32 cellular contexts compared by ENCODE assay signal in the genomic region with DNA sequence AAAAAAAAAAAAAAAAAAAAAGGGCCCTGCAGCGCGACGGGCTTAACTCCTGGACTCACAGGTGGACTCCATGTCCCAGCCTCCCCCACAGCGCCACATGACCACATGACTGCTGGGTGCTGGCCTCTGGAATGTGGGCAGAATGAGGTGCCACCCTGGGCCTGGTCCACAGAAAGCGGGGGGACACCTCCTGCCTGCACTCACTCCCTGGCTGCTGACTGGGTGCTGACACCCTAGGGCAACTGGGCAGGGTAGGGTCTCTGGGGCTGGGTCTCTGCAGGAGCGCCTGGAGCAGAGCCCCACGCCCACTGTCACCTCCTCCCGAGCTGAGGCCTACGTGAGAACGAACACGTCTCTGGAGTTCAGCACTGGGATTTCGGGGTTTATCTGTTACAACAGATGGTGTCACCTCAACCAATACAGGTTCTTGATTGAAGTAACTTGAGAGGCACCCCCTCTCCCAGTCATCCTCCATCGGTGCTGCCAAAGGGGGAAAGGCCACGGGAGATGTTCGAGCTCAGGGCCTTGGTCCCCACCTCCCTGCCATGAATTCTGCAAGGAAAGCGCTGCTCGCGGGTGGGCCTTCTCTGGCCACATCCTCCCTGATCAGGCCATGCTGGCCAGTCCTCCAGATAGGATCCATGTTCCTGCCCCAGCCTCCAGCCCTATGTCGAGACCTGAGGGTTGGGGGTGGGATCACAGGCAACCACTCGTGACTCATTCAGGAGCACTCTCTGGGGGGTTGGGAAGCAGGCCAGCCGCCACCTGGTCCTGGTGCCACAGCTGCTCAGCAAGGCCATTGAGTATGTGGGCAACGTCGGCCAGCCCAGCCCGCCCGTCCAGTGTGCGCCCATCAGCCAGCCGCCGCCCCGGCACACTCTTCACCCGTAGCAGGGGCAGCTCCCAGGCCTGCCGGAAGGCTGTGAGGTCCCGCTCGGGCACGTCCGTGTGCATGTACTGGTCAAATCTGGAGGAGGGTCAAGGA. TPM values are rescaled to one million over a fixed set of nuclear protein-coding genes. Genes with fewer than 3 reads are reported as not detected.
DNase-seq lines count a peak whose midpoint lies in the region; ATAC-seq and TF ChIP-seq lines count a peak whose summit lies in the region.
"Had no signal": no experiment of that assay in that cellular context is flagged by ENCODE, and none has a peak within 500 bp of the region (broad histone marks: within the 10 kb centered on the region; RNA-seq: fewer than 3 reads in every experiment).

No MANE protein-coding gene starts in this region.

- H3K4ac ChIP-seq in IMR-90 (ENCODE audit: low read depth, low read length), result no peak overlapping the region
- H3K4ac ChIP-seq in neuronal stem cell (ENCODE audit: low read length), result no peak overlapping the region

- H4K8ac ChIP-seq in IMR-90 (ENCODE audit: low read depth in 2 of 2, low read length in 2 of 2), result no peak overlapping the region
- no peak overlapping the region for H4K8ac ChIP-seq in neuronal stem cell (ENCODE audit: low read depth, low read length)

- peaks cover 8% of the 10 kb centered on the region for H3K9me3 ChIP-seq in IMR-90 (ENCODE audit: control insufficient read depth, insufficient read depth, low read length)
- H3K9me3 ChIP-seq in neuronal stem cell (replicated peaks in 1 of 2; ENCODE audit: control insufficient read depth in 2 of 2, insufficient read depth in 1 of 2, low read depth in 1 of 2, low read length in 2 of 2), result peaks cover 4% of the 10 kb centered on the region in 2 donors
- H3K9me3 ChIP-seq: HAP-1, MG63 had no signal

- peaks cover 18% of the 10 kb centered on the region for H3K4me1 Mint-ChIP-seq in chondrocyte (ENCODE audit: low read depth)

- dilution Hi-C loops in IMR-90 (cut with HindIII; ENCODE audit: low sequenced_read_pairs, unreplicated experiment), result no loop called here

- POLR2A ChIA-PET in IMR-90 (lab: Charles Lee; ENCODE audit: unreplicated experiment), result no interaction called here

- no peak overlapping the region for H3K4me2 ChIP-seq in IMR-90 (ENCODE audit: low read depth, low read length)
- H3K4me2 ChIP-seq in neuronal stem cell (ENCODE audit: insufficient read depth, low read length, poor library complexity, severe bottlenecking), result no peak overlapping the region

- no peak overlapping the region for H2BK120ac ChIP-seq in IMR-90 (ENCODE audit: low read depth, low read length)
- H2BK120ac ChIP-seq in neuronal stem cell (ENCODE audit: low read depth, low read length), result peak overlapping the region; percentile 22

- no peak overlapping the region for H3K56ac ChIP-seq in IMR-90 (ENCODE audit: extremely low read depth, insufficient read depth, low read length)

- H3K36me3 Mint-ChIP-seq in chondrocyte (ENCODE audit: low read depth), result peaks cover 1% of the 10 kb centered on the region

- H3K27me3 ChIP-seq in IMR-90 (ENCODE audit: control insufficient read depth, insufficient read depth, low read length) (peaks cover 20% of the 10 kb centered on the region), neuronal stem cell (ENCODE audit: control insufficient read depth in 3 of 3, insufficient read depth in 3 of 3, low read depth in 1 of 3, low read length in 3 of 3) (peaks cover 18 to 30% (median 27%) of the 10 kb centered on the region in 3 experiments)
- H3K27me3 ChIP-seq: MG63 had no signal

- BruUV-seq in IMR-90 (replicated peaks; lab: Mats Ljungman, UMichigan), result no TSS peak

- H3K23ac ChIP-seq in IMR-90 (ENCODE audit: low read depth, low read length) (no peak overlapping the region), neuronal stem cell (ENCODE audit: low read depth, low read length, poor library complexity) (peak overlapping the region; percentile 94)

- DNase-seq in Daoy (ENCODE audit: low read depth) (peak; percentile 61), IMR-90 (no peak), chondrocyte (ENCODE audit: low spot score) (peak; percentile 90), neuronal stem cell (ENCODE audit: low spot score) (no peak), NCI-H2227 treated with DMSO at 0.1 percent for 48 hours (lab: John Stamatoyannopoulos, UW) (no peak), DMS53 treated with DMSO at 0.1 percent for 48 hours (lab: John Stamatoyannopoulos, UW; ENCODE audit: unreplicated experiment) (no peak)
- DNase-seq: activated CD4-positive, alpha-beta T cell treated with anti-CD3 and anti-CD28 coated beads for 36 hours; activated naive CD4-positive, alpha-beta T cell treated with anti-CD3 and anti-CD28 coated beads, Interleukin-2, amount 50 U/mL, for 16 hours; C1 segment of cervical spinal cord; DMS79 treated with DMSO at 0.1 percent for 48 hours; foreskin fibroblast; GF-D8; mammary epithelial cell; MG63; NCI-H1105 treated with DMSO at 0.1 percent for 48 hours; NCI-H1930; NCI-H526 treated with DMSO at 0.1 percent for 48 hours; NK-92 treated with Interleukin-12 subunit alpha and Interleukin-12 subunit beta, amount 100 ng/mL, for 24 hours; PC-3; SHP77; stimulated activated naive B cell treated with anti-CD40 and anti-IgM and Interleukin-4, amounts not matched to agents 10 μg/mL and 1 μg/mL and 100 μg/mL, for 72 hours; substantia nigra; trophoblast cell had no signal

- H3K4me3 ChIP-seq in IMR-90 (ENCODE audit: insufficient read depth, low read depth, low read length) (no peak overlapping the region), neuronal stem cell (ENCODE audit: low read length in 2 of 2) (no peak overlapping the region)
- H3K4me3 ChIP-seq: dorsolateral prefrontal cortex, esophagus muscularis mucosa, HAP-1, heart left ventricle, MG63, skin epidermis had no signal

- no peak overlapping the region for H3K18ac ChIP-seq in IMR-90 (ENCODE audit: low read depth, low read length)
- peak overlapping the region; percentile 31 for H3K18ac ChIP-seq in neuronal stem cell (ENCODE audit: low read length)

- CTCF ChIA-PET in IMR-90 (lab: Yijun Ruan, JAX), result no interaction called here

- H3K4me1 ChIP-seq in IMR-90 (ENCODE audit: control insufficient read depth, insufficient read depth, low read length) (peaks cover 6% of the 10 kb centered on the region), neuronal stem cell (ENCODE audit: control insufficient read depth in 2 of 2, insufficient read depth in 1 of 2, low read depth in 1 of 2, low read length in 2 of 2) (peaks cover 8 to 11% of the 10 kb centered on the region in 2 donors)

- no peak overlapping the region for H2BK12ac ChIP-seq in neuronal stem cell (ENCODE audit: low read length)

- peaks cover 18% of the 10 kb centered on the region for H3K27me3 Mint-ChIP-seq in chondrocyte (ENCODE audit: low read depth)

- in situ Hi-C loops in IMR-90 (cut with MboI; ENCODE audit: low sequenced_read_pairs), result no loop called here

- no peak overlapping the region for H2BK5ac ChIP-seq in IMR-90 (ENCODE audit: low read depth, low read length, poor library complexity, severe bottlenecking)
- H2BK5ac ChIP-seq in neuronal stem cell (ENCODE audit: low read length), result no peak overlapping the region

- 85% methylated on average over 13 of the region's 35 CpGs; no CpG with 5 or more reads in 1 of the 2 experiments for WGBS in IMR-90 (ENCODE audit: extremely low coverage in 2 of 2, insufficient read length in 1 of 2), 2 experiments
- WGBS in neuronal stem cell (ENCODE audit: extremely low coverage in 2 of 2, insufficient read length in 2 of 2, insufficient replicate concordance in 1 of 2), 2 donors, result no CpG with 5 or more reads among the region's 35 CpGs

- H3K79me1 ChIP-seq in IMR-90 (ENCODE audit: low read depth in 1 of 2, low read length in 2 of 2), result peaks cover 0 to 7% of the 10 kb centered on the region in 2 experiments; a peak in 2 of 4 replicates
- no peaks in the 10 kb centered on the region for H3K79me1 ChIP-seq in neuronal stem cell (ENCODE audit: low read depth, low read length)

- H4K91ac ChIP-seq in IMR-90 (ENCODE audit: insufficient read depth, low read depth, low read length) (no peak overlapping the region), neuronal stem cell (ENCODE audit: low read depth, low read length, poor library complexity) (peak overlapping the region; percentile 3)

- H2AK9ac ChIP-seq in IMR-90 (replicated peaks; ENCODE audit: low read depth, low read length, poor library complexity), result no peak overlapping the region

- no peak for TF ChIP-seq POLR2A in IMR-90 (IDR thresholded peaks at IDR 0.05; ENCODE audit: low read depth, low read length)

- H2BK15ac ChIP-seq in IMR-90 (ENCODE audit: low read depth, low read length), result no peak overlapping the region
- H2BK15ac ChIP-seq in neuronal stem cell (ENCODE audit: low read length), result peak overlapping the region; percentile 64

- H3K27ac ChIP-seq in IMR-90 (ENCODE audit: insufficient read depth, low read length), result no peak overlapping the region
- H3K27ac ChIP-seq in neuronal stem cell (replicated peaks; ENCODE audit: low read length), result no peak overlapping the region
- H3K27ac ChIP-seq: dorsolateral prefrontal cortex, esophagus muscularis mucosa, heart left ventricle, skin epidermis had no signal

- no peak overlapping the region for H4K5ac ChIP-seq in IMR-90 (ENCODE audit: low read depth, low read length)

- no peaks in the 10 kb centered on the region for H4K20me1 ChIP-seq in IMR-90 (ENCODE audit: insufficient read depth, low read length)

- ATAC-seq in IMR-90 (ENCODE audit: low read depth) (no peak), HG03159 (IDR thresholded peaks at IDR 0.05; ENCODE audit: unreplicated experiment) (no peak)
- ATAC-seq: activated CD4-positive, alpha-beta T cell treated with anti-CD3 and anti-CD28 coated beads for 36 hours; heart left ventricle; PC-3; stimulated activated naive B cell treated with anti-CD40 and anti-IgM and Interleukin-4, amounts not matched to agents 10 μg/mL and 1 μg/mL and 100 μg/mL, for 72 hours had no signal

- H3K9me3 Mint-ChIP-seq in chondrocyte (ENCODE audit: low read depth), result no peaks in the 10 kb centered on the region
- H3K9me3 Mint-ChIP-seq: activated T-helper 2 cell treated with anti-CD3 and anti-CD28 coated beads, Interferon-gamma antibody, Interleukin-2, Interleukin-4, amounts not matched to agents 10 μg/mL and 5 μg/mL and 100 μg/mL, durations not matched to agents 14 hours and 24 hours and 36 hours; IgD-negative memory B cell; nephron; stimulated activated naive B cell treated with anti-CD40 and anti-IgM and Interleukin-4, amounts not matched to agents 10 μg/mL and 1 μg/mL and 100 μg/mL, for 72 hours had no signal

- H3K9me1 ChIP-seq in IMR-90 (ENCODE audit: insufficient read depth, low read length), result 0 out of 2 replicates have a peak, but pooled peaks cover 4% of the 10 kb centered on the region

- no peak for TF ChIP-seq RAD21 in IMR-90 (IDR thresholded peaks at IDR 0.05; ENCODE audit: low read length)

- intact Hi-C loops in IMR-90 (cut with micrococcal nuclease), result no loop called here

- H3K9ac ChIP-seq in IMR-90 (ENCODE audit: low read depth, low read length) (no peak overlapping the region), neuronal stem cell (ENCODE audit: low read depth, low read length, poor library complexity) (peak overlapping the region; percentile 37)

- TF ChIP-seq CTCF in IMR-90 (conservative IDR thresholded peaks at IDR 0.05; ENCODE audit: low read depth, low read length) (no peak), chondrocyte (IDR thresholded peaks at IDR 0.05) (no peak)

- H3K27ac Mint-ChIP-seq in chondrocyte (ENCODE audit: unreplicated experiment), result no peak overlapping the region
- H3K27ac Mint-ChIP-seq: activated CD4-positive, alpha-beta T cell treated with anti-CD3 and anti-CD28 coated beads for 36 hours; activated T-helper 2 cell treated with anti-CD3 and anti-CD28 coated beads, Interferon-gamma antibody, Interleukin-2, Interleukin-4, amounts not matched to agents 10 μg/mL and 5 μg/mL and 100 μg/mL, durations not matched to agents 14 hours and 24 hours and 36 hours; IgD-negative memory B cell; nephron; stimulated activated naive B cell treated with anti-CD40 and anti-IgM and Interleukin-4, amounts not matched to agents 10 μg/mL and 1 μg/mL and 100 μg/mL, for 72 hours had no signal

- H2AK5ac ChIP-seq in IMR-90 (ENCODE audit: low read depth, low read length) (0 out of 2 replicates have a peak overlapping the region, but pooled peaks have one; percentile 21), neuronal stem cell (ENCODE audit: low read depth, low read length) (peak overlapping the region; percentile 60)

- H2BK20ac ChIP-seq in IMR-90 (ENCODE audit: low read depth, low read length), result no peak overlapping the region

- H2AFZ ChIP-seq in IMR-90 (replicated peaks; ENCODE audit: low read length, poor library complexity) (peak overlapping the region; percentile 18), neuronal stem cell (ENCODE audit: low read length) (no peak overlapping the region)

- no peak overlapping the region for H3K4me3 Mint-ChIP-seq in chondrocyte (ENCODE audit: unreplicated experiment)
- H3K4me3 Mint-ChIP-seq: activated CD4-positive, alpha-beta T cell treated with anti-CD3 and anti-CD28 coated beads for 36 hours; IgD-negative memory B cell; nephron; stimulated activated naive B cell treated with anti-CD40 and anti-IgM and Interleukin-4, amounts not matched to agents 10 μg/mL and 1 μg/mL and 100 μg/mL, for 72 hours had no signal

- H3K36me3 ChIP-seq in IMR-90 (ENCODE audit: control insufficient read depth, insufficient read depth, low read length) (no peaks in the 10 kb centered on the region), neuronal stem cell (replicated peaks in 1 of 2; ENCODE audit: control insufficient read depth in 2 of 2, insufficient read depth in 2 of 2, low read length in 2 of 2) (peaks cover 0 to 2% of the 10 kb centered on the region in 2 donors)
- H3K36me3 ChIP-seq: HAP-1, MG63 had no signal

- no peak overlapping the region for H3K14ac ChIP-seq in IMR-90 (replicated peaks; ENCODE audit: low read depth, low read length)
- peak overlapping the region; percentile 14 for H3K14ac ChIP-seq in neuronal stem cell (ENCODE audit: low read length)

RNA-seq across cellular contexts. Expression of a gene that starts 5.4 kb away (rescaled TPM):
- 2.6 and 21.4 TPM in 2 replicates for total RNA-seq in Daoy (2014; rRNA removed; shearing (Covaris generic))
- 3.2 and 3.3 TPM in 2 replicates for total RNA-seq in IMR-90 (2012; rRNA removed)
- 5.8 and 7.5 TPM in 2 replicates for polyA plus RNA-seq in IMR-90 (2012; rRNA removed)
- polyA plus RNA-seq in IMR-90 (2012; cell fraction: cytosol; rRNA removed), result 3.2 and 10.3 TPM in 2 replicates
- 3.8 and 21.9 TPM in 2 replicates for polyA plus RNA-seq in IMR-90 (2012; cell fraction: nucleus; rRNA removed; ENCODE audit: low replicate concordance)
- total RNA-seq in chondrocyte, result 8.5 to 12.3 TPM (median 12.0 TPM) in 3 replicates
- polyA plus RNA-seq in neuronal stem cell (2013, experiment 1 of 2), result 4.3 TPM
- 5.2 TPM for polyA plus RNA-seq in neuronal stem cell (2013, experiment 2 of 2)

RNA-seq across cellular contexts. Expression of a gene that starts 19.2 kb away (rescaled TPM):
- 2.4 and 4.2 TPM in 2 replicates for total RNA-seq in Daoy (2014; rRNA removed; shearing (Covaris generic))
- total RNA-seq in IMR-90 (2012; rRNA removed) (3.3 and 4.5 TPM in 2 replicates), chondrocyte (14.4 to 17.7 TPM (median 16.1 TPM) in 3 replicates)
- 16.8 and 17.2 TPM in 2 replicates for polyA plus RNA-seq in IMR-90 (2012; rRNA removed)
- polyA plus RNA-seq in IMR-90 (2012; cell fraction: cytosol; rRNA removed), result 13.6 and 18.3 TPM in 2 replicates
- polyA plus RNA-seq in IMR-90 (2012; cell fraction: nucleus; rRNA removed; ENCODE audit: low replicate concordance), result 34.8 and 65.2 TPM in 2 replicates
- polyA plus RNA-seq in neuronal stem cell (2013, experiment 1 of 2), result 14.7 TPM
- polyA plus RNA-seq in neuronal stem cell (2013, experiment 2 of 2), result 14.8 TPM

Comparison
In these comparisons a context has a peak if more than half of its experiments do, and no peak if none do; other contexts are left out.
1. DNase-seq: peak in Daoy (single experiment) and chondrocyte (single experiment); none in IMR-90 (single experiment), neuronal stem cell (single experiment), NCI-H2227 treated with DMSO at 0.1 percent for 48 hours (single experiment) and DMS53 treated with DMSO at 0.1 percent for 48 hours (single experiment).